In genomic region chr21:26982767-26983166, GRCh38 we compare ENCODE assay signal across 1 cellular context.
TF ChIP-seq lines count a peak whose summit lies in the region.

No MANE protein-coding gene starts in this region.

TF ChIP-seq in SK-N-SH, 30 proteins besides CTCF, POLR2A, EP300 and RAD21 (continued from another document):
- TF ChIP-seq FOXJ3 (CRISPR knock-in tag; IDR thresholded peaks at IDR 0.05) = no peak
- no peak for TF ChIP-seq MEF2A (IDR thresholded peaks at IDR 0.05; ENCODE audit: borderline replicate concordance, low read depth)
- peak; percentile 56; the same call in 1 of the 2 replicates for TF ChIP-seq TCF12 (IDR thresholded peaks at IDR 0.05)
- no peak for TF ChIP-seq RXRA (IDR thresholded peaks at IDR 0.05; ENCODE audit: borderline replicate concordance, low read depth)
- TF ChIP-seq POLR2AphosphoS5 (IDR thresholded peaks at IDR 0.05; ENCODE audit: low read depth, low read length) = no peak
- TF ChIP-seq GABPA (IDR thresholded peaks at IDR 0.05; ENCODE audit: low read depth) = no peak
- no peak for TF ChIP-seq NRF1 (IDR thresholded peaks at IDR 0.05; ENCODE audit: low read depth, low read length)
- no peak for TF ChIP-seq FOXM1 (IDR thresholded peaks at IDR 0.05; ENCODE audit: low read depth)
- TF ChIP-seq TEAD4 (IDR thresholded peaks at IDR 0.05; ENCODE audit: borderline replicate concordance, insufficient read depth) = no peak
- no peak for TF ChIP-seq USF1 (IDR thresholded peaks at IDR 0.05; ENCODE audit: borderline replicate concordance, low read depth)
- no peak for TF ChIP-seq CHD2 (IDR thresholded peaks at IDR 0.05; ENCODE audit: low read length, partially characterized antibody)
- no peak for TF ChIP-seq YY1 (IDR thresholded peaks at IDR 0.05; ENCODE audit: low read depth)
- TF ChIP-seq IRF3 (IDR thresholded peaks at IDR 0.05; ENCODE audit: low read depth, low read length) = no peak
- no peak for TF ChIP-seq SIN3A (IDR thresholded peaks at IDR 0.05; ENCODE audit: borderline replicate concordance, low read depth, low read length)
- no peak for TF ChIP-seq TAF1 (IDR thresholded peaks at IDR 0.05; ENCODE audit: borderline replicate concordance, low read depth, low read length)
- TF ChIP-seq GATA2 (CRISPR knock-in tag; IDR thresholded peaks at IDR 0.05) = no peak
